ENCODE assay signal across 1 cellular context in genomic region chr6:31541658-31542521, GRCh38.
A peak's percentile ranks its signal among the peaks of the same experiment; 100 is the strongest.
TF ChIP-seq lines count a peak whose summit lies in the region.

TSS of gene DDX39B (minus strand) at chr6:31542003. CDS start at chr6:31540532, 1,471 bp downstream.

TF ChIP-seq in HepG2, 621 proteins besides CTCF, POLR2A, EP300 and RAD21 (continued from another document and continues in another):
- TF ChIP-seq ZBTB2 (CRISPR knock-in tag; IDR thresholded peaks at IDR 0.05; ENCODE audit: low read depth) (peak; percentile 36; the same call in 1 of the 2 replicates), PITX1 (CRISPR knock-in tag; IDR thresholded peaks at IDR 0.05) (peak; percentile 92), TARDBP (CRISPR knock-in tag; IDR thresholded peaks at IDR 0.05) (peak; percentile 58), ZNF275 (CRISPR knock-in tag; IDR thresholded peaks at IDR 0.05; ENCODE audit: borderline replicate concordance) (peak; percentile 72; the same call in 1 of the 2 replicates), GPBP1L1 (CRISPR knock-in tag; IDR thresholded peaks at IDR 0.05) (no peak), CCAR2 (optimal IDR thresholded peaks at IDR 0.05; ENCODE audit: low read depth, low read length) (no peak), ELF1 (CRISPR knock-in tag; IDR thresholded peaks at IDR 0.05) (peak; percentile 96), MIER3 (CRISPR knock-in tag; IDR thresholded peaks at IDR 0.05; ENCODE audit: borderline replicate concordance) (no peak; the same call in 1 of the 2 replicates), ATF3 (CRISPR knock-in tag; IDR thresholded peaks at IDR 0.05) (no peak), PAWR (CRISPR knock-in tag; IDR thresholded peaks at IDR 0.05; ENCODE audit: borderline replicate concordance) (0 out of 2 replicates have a peak, but pooled peaks have one; percentile 48), HNF1A (IDR thresholded peaks at IDR 0.05; ENCODE audit: low read depth) (0 out of 2 replicates have a peak, but pooled peaks have one; percentile 36), HNF1A (CRISPR knock-in tag; IDR thresholded peaks at IDR 0.05; ENCODE audit: borderline replicate concordance) (no peak; the same call in 1 of the 2 replicates), SKIL (CRISPR knock-in tag; IDR thresholded peaks at IDR 0.05; ENCODE audit: borderline replicate concordance) (0 out of 2 replicates have a peak, but pooled peaks have one; percentile 27), KLF16 (CRISPR knock-in tag; IDR thresholded peaks at IDR 0.05) (no peak; a peak in 1 of 4 replicates), ZNF234 (CRISPR knock-in tag; conservative IDR thresholded peaks at IDR 0.05) (0 out of 2 replicates have a peak, but pooled peaks have one; percentile 65), AKNA (CRISPR knock-in tag; IDR thresholded peaks at IDR 0.05; ENCODE audit: borderline replicate concordance) (peak; percentile 58; the same call in 1 of the 2 replicates), ZNF598 (CRISPR knock-in tag; IDR thresholded peaks at IDR 0.05; ENCODE audit: borderline replicate concordance) (peak; percentile 92), HCFC1 (IDR thresholded peaks at IDR 0.05; ENCODE audit: low read depth, low read length) (peak; percentile 54; the same call in 1 of the 2 replicates), ZNF792 (CRISPR knock-in tag; IDR thresholded peaks at IDR 0.05) (no peak), FOXP1 (IDR thresholded peaks at IDR 0.05) (no peak), FOXP1 (CRISPR knock-in tag; IDR thresholded peaks at IDR 0.05) (no peak), ZNF17 (CRISPR knock-in tag; IDR thresholded peaks at IDR 0.05) (no peak), ATRX (CRISPR knock-in tag; IDR thresholded peaks at IDR 0.05; ENCODE audit: borderline replicate concordance) (no peak), ZIK1 (CRISPR knock-in tag; IDR thresholded peaks at IDR 0.05; ENCODE audit: borderline replicate concordance, low read depth) (peak; percentile 94), MAFF (IDR thresholded peaks at IDR 0.05; ENCODE audit: low read depth, low read length) (no peak), AKAP8 (CRISPR knock-in tag; IDR thresholded peaks at IDR 0.05) (peak; percentile 79), PHF5A (CRISPR knock-in tag; IDR thresholded peaks at IDR 0.05; ENCODE audit: low read depth, unreplicated experiment) (no peak), ZSCAN21 (CRISPR knock-in tag; IDR thresholded peaks at IDR 0.05; ENCODE audit: borderline replicate concordance) (no peak; the same call in 1 of the 2 replicates), SMARCC2 (IDR thresholded peaks at IDR 0.05) (no peak), ZBTB25 (CRISPR knock-in tag; IDR thresholded peaks at IDR 0.05) (peak; percentile 65), ZNF10 (CRISPR knock-in tag; IDR thresholded peaks at IDR 0.05; ENCODE audit: borderline replicate concordance, low read depth) (no peak), AHDC1 (CRISPR knock-in tag; IDR thresholded peaks at IDR 0.05; ENCODE audit: borderline replicate concordance) (peak; percentile 63; the same call in 1 of the 2 replicates), ZNF33B (CRISPR knock-in tag; IDR thresholded peaks at IDR 0.05) (0 out of 2 replicates have a peak, but pooled peaks have one; percentile 47), THAP11 (CRISPR knock-in tag; IDR thresholded peaks at IDR 0.05) (peak; percentile 93)
